Comparison of ENCODE assay signal across 17 cellular contexts in genomic region chr19:5083547-5083965, GRCh38.
A peak's percentile ranks its signal among the peaks of the same experiment; 100 is the strongest.
DNase-seq lines count a peak whose midpoint lies in the region; ATAC-seq and TF ChIP-seq lines count a peak whose summit lies in the region.
"Had no signal": no experiment of that assay in that cellular context is flagged by ENCODE, and none has a peak within 500 bp of the region (broad histone marks: within the 10 kb centered on the region; RNA-seq: fewer than 3 reads in every experiment).

No MANE protein-coding gene starts in this region.

- peaks cover 58 to 81% of the 10 kb centered on the region in 2 donors for H3K36me3 ChIP-seq in ascending aorta

- DNase-seq in OCI-M1 (lab: John Stamatoyannopoulos, UW), result peak; percentile 28
- peak; percentile 79 for DNase-seq in fibroblast of villous mesenchyme (ENCODE audit: low read depth)
- peak; percentile 48 for DNase-seq in medulla oblongata (ENCODE audit: extremely low spot score)
- DNase-seq in smooth muscle cell of the brain vasculature (ENCODE audit: low read depth, low spot score), result peak; percentile 15
- no peak for DNase-seq in ascending aorta (ENCODE audit: low spot score in 2 of 2)
- no peak for DNase-seq in NCI-H526 (lab: John Stamatoyannopoulos, UW)
- DNase-seq in activated naive CD8-positive, alpha-beta T cell treated with anti-CD3 and anti-CD28 coated beads for 36 hours, result no peak
- DNase-seq: activated CD4-positive, CD25-positive, alpha-beta regulatory T cell; activated naive CD4-positive, alpha-beta T cell treated with Interleukin-2 at 50 U/mL for 16 hours; central memory CD4-positive, alpha-beta T cell; DMS53; head of caudate nucleus; Karpas-422; left colon; NCI-H1417 treated with DMSO at 0.1 percent for 48 hours had no signal

- no peaks in the 10 kb centered on the region for H3K27me3 ChIP-seq in ascending aorta

- H3K27ac Mint-ChIP-seq in activated naive CD8-positive, alpha-beta T cell treated with anti-CD3 and anti-CD28 coated beads for 36 hours, result no peak overlapping the region

- no peaks in the 10 kb centered on the region for H3K36me3 Mint-ChIP-seq in activated naive CD8-positive, alpha-beta T cell treated with anti-CD3 and anti-CD28 coated beads for 36 hours

- TF ChIP-seq CTCF in fibroblast of villous mesenchyme (IDR thresholded peaks at IDR 0.05; ENCODE audit: insufficient read depth, low read depth, low read length) (no peak), ascending aorta (IDR thresholded peaks at IDR 0.05) (no peak)

- H3K4me1 Mint-ChIP-seq in activated naive CD8-positive, alpha-beta T cell treated with anti-CD3 and anti-CD28 coated beads for 36 hours, result no peaks in the 10 kb centered on the region

- no peak overlapping the region for H3K4me3 ChIP-seq in fibroblast of villous mesenchyme (ENCODE audit: low read depth, low read length)
- no peak overlapping the region for H3K4me3 ChIP-seq in ascending aorta

- H3K27me3 Mint-ChIP-seq in activated naive CD8-positive, alpha-beta T cell treated with anti-CD3 and anti-CD28 coated beads for 36 hours, result no peaks in the 10 kb centered on the region

- no peak overlapping the region for H3K4me3 Mint-ChIP-seq in activated naive CD8-positive, alpha-beta T cell treated with anti-CD3 and anti-CD28 coated beads for 36 hours

- ATAC-seq in HG02938 (IDR thresholded peaks at IDR 0.05; ENCODE audit: unreplicated experiment), result no peak
- ATAC-seq: left colon, Panc1 had no signal

- no peaks in the 10 kb centered on the region for H3K9me3 Mint-ChIP-seq in activated naive CD8-positive, alpha-beta T cell treated with anti-CD3 and anti-CD28 coated beads for 36 hours

- intact Hi-C loops in ascending aorta (cut with DNase I), result no loop called here

- H3K9me3 ChIP-seq in ascending aorta, result no peaks in the 10 kb centered on the region

- no peaks in the 10 kb centered on the region for H3K4me1 ChIP-seq in ascending aorta

- no peak overlapping the region for H3K27ac ChIP-seq in ascending aorta

Comparison
In these comparisons a context has a peak if more than half of its experiments do, and no peak if none do; other contexts are left out.
1. DNase-seq: peak in OCI-M1 (single experiment), fibroblast of villous mesenchyme (single experiment), medulla oblongata (single experiment) and smooth muscle cell of the brain vasculature (single experiment); none in ascending aorta (0 of 2), NCI-H526 (0 of 2) and activated naive CD8-positive, alpha-beta T cell treated with anti-CD3 and anti-CD28 coated beads for 36 hours (single experiment).